In the genomic region with DNA sequence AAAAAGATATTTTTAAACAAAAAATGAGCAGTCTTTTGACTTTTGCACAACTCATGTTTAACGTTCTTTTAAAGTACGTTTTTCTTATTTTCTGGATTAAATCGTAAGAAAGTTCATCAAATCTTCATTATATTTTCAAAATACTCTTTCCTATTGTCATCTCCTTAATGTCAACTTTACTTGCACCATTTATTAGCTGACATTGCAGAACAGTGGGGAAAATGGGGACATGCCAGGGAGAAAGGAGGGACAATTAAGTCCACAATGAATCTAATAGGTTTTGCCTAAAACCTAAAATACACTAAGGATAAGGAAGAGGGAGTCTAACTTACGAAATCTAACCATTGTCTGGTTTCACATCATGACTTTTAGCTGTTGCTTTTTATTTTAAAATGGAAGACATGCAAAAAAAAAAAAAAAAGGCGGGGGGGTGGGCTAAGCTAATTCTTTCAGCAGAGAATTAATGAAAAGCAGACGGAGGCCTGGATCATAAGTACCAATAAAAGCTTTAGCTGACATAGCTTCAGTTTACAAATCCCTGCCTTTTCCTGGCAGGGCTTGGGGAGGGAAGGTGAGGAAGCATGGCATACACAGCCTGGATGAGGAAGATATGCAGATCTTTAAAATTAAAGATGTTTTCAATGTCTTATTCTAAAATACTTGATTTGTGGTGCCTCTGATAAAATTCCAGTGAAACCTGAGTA, we compare ENCODE assay signal across 16 cellular contexts.
"Had no signal": no experiment of that assay in that cellular context is flagged by ENCODE, and none has a peak within 500 bp of the region (broad histone marks: within the 10 kb centered on the region; RNA-seq: fewer than 3 reads in every experiment).

No MANE protein-coding gene starts in this region.

- DNase-seq: activated CD4-positive, alpha-beta memory T cell treated with anti-CD3 and anti-CD28 coated beads, Interleukin-2, amount 10 ng/mL, durations not matched to agents 7 days and 5 days; activated CD4-positive, alpha-beta T cell treated with anti-CD3 and anti-CD28 coated beads for 1 hour; activated gamma-delta T cell; activated naive CD8-positive, alpha-beta T cell treated with anti-CD3 and anti-CD28 coated beads for 36 hours; activated T-cell treated with anti-CD3 and anti-CD28 coated beads, Interleukin-2, amount 50 U/mL, for 48 hours; aorta; foreskin melanocyte; heart right ventricle; islet precursor cell; left ventricle myocardium superior; mesenchymal stem cell; nephron progenitor cell; stimulated activated CD4-positive, alpha-beta T cell treated with anti-CD3 and anti-CD28 coated beads, Interleukin-4, amount 100 ng/mL, for 1 hour; stimulated activated CD8-positive, alpha-beta memory T cell treated with anti-CD3 and anti-CD28 coated beads, Interleukin-4, amount 100 ng/mL, for 48 hours; stimulated activated naive CD8-positive, alpha-beta T cell treated with anti-CD3 and anti-CD28 coated beads, Interleukin-15, Interleukin-2, amounts not matched to agents 100 U/mL and 50 U/mL, for 24 hours; testis had no signal

- ATAC-seq: stimulated activated naive CD8-positive, alpha-beta T cell treated with anti-CD3 and anti-CD28 coated beads, Interleukin-15, Interleukin-2, amounts not matched to agents 100 U/mL and 50 U/mL, for 24 hours had no signal
